In the genomic region with DNA sequence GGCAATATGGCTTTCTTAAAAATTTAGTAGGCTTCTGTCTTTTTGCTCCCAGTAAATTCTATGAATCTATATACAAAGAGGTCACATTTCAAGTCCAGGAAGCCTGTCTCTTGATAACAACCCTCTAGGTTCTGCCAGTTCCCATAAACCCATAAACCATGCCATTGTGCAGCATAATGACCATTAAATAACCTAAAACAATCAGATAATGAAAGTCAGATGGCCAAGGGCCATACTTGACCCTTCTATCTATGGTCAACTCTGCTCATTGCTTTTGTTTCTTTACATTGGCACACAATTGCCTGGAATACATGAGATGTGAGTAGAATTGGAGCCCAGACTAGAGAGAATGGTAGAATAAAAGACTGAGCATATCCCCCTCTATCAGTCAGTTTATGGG, we compare ENCODE assay signal across 19 cellular contexts.
A peak's percentile ranks its signal among the peaks of the same experiment; 100 is the strongest.
DNase-seq lines count a peak whose midpoint lies in the region; TF ChIP-seq lines count a peak whose summit lies in the region.
"Had no signal": no experiment of that assay in that cellular context is flagged by ENCODE, and none has a peak within 500 bp of the region (broad histone marks: within the 10 kb centered on the region; RNA-seq: fewer than 3 reads in every experiment).

No MANE protein-coding gene starts in this region.

- in situ Hi-C loops in mammary epithelial cell (cut with MboI; ENCODE audit: low sequenced_read_pairs in 2 of 2) = no loop called here

- TF ChIP-seq RAD21 in SK-N-SH (IDR thresholded peaks at IDR 0.05; ENCODE audit: low read length) = peak; percentile 16; the same call in 1 of the 2 replicates

- no peak overlapping the region for H3K27ac Mint-ChIP-seq in MCF 10A (ENCODE audit: low read depth, unreplicated experiment)
- no peak overlapping the region for H3K27ac Mint-ChIP-seq in endodermal cell
- H3K27ac Mint-ChIP-seq: B cell; CD4-positive, CD25-positive, alpha-beta regulatory T cell; CD8-positive, alpha-beta memory T cell; H9 had no signal

- no peaks in the 10 kb centered on the region for H3K4me1 Mint-ChIP-seq in MCF 10A (ENCODE audit: insufficient read depth, unreplicated experiment)
- H3K4me1 Mint-ChIP-seq in endodermal cell = peaks cover 10% of the 10 kb centered on the region
- H3K4me1 Mint-ChIP-seq: B cell; CD4-positive, CD25-positive, alpha-beta regulatory T cell; CD8-positive, alpha-beta memory T cell had no signal

- BruUV-seq in mammary epithelial cell (replicated peaks; lab: Mats Ljungman, UMichigan) (no TSS peak), MCF 10A (replicated peaks; lab: Mats Ljungman, UMichigan) (no TSS peak)

- no peaks in the 10 kb centered on the region for H3F3A ChIP-seq in SK-N-SH (replicated peaks; ENCODE audit: insufficient read depth)

- TF ChIP-seq CTCF in mammary epithelial cell (conservative IDR thresholded peaks at IDR 0.05 in 1 of 2, IDR thresholded peaks at IDR 0.05 in 1 of 2; ENCODE audit: extremely low read depth in 1 of 2, insufficient read depth in 1 of 2, low read depth in 1 of 2, low read length in 2 of 2) = no peak
- TF ChIP-seq CTCF in MCF 10A (IDR thresholded peaks at IDR 0.05; ENCODE audit: unreplicated experiment) = no peak
- no peak for TF ChIP-seq CTCF in SK-N-SH (IDR thresholded peaks at IDR 0.05)
- TF ChIP-seq CTCF in endodermal cell (conservative IDR thresholded peaks at IDR 0.05) = no peak

- H3K9ac ChIP-seq in mammary epithelial cell (ENCODE audit: insufficient read depth, low read length) = no peak overlapping the region
- no peak overlapping the region for H3K9ac ChIP-seq in SK-N-SH
- H3K9ac ChIP-seq in endodermal cell (ENCODE audit: extremely low read depth, low read length, poor library complexity, severe bottlenecking) = no peak overlapping the region
- H3K9ac ChIP-seq: BLaER1 treated with 17β-estradiol and CSF1 and Interleukin-3, amounts not matched to agents 10 nM and 100 nM had no signal

- DNase-seq in mammary epithelial cell (no peak), MCF 10A (ENCODE audit: unreplicated experiment) (no peak), SK-N-SH (peak; percentile 54), foreskin melanocyte (peak; percentile 12), cardiac septum (ENCODE audit: low spot score) (no peak), endodermal cell (no peak)
- no peak for DNase-seq in activated CD4-positive, CD25-positive, alpha-beta regulatory T cell (lab: John Stamatoyannopoulos, UW)
- DNase-seq: CD4-positive, CD25-positive, alpha-beta regulatory T cell; CD8-positive, alpha-beta memory T cell; COR-L47; DMS 273 treated with DMSO at 0.1 percent for 48 hours; DMS53; DND-41; EL; GOT3; H9 had no signal

- H3K27ac ChIP-seq in mammary epithelial cell (ENCODE audit: insufficient read depth, low read depth, low read length) (peak overlapping the region; percentile 31), SK-N-SH (ENCODE audit: low read depth in 2 of 2, low read length in 1 of 2) (peak overlapping the region in 1 of 2 experiments; percentile 43; a peak in 1 of 4 replicates), endodermal cell (ENCODE audit: low read depth, low read length) (no peak overlapping the region)

- H3K36me3 Mint-ChIP-seq in MCF 10A (ENCODE audit: insufficient read depth, unreplicated experiment) (no peaks in the 10 kb centered on the region), endodermal cell (ENCODE audit: low read depth) (no peaks in the 10 kb centered on the region)
- H3K36me3 Mint-ChIP-seq: CD4-positive, CD25-positive, alpha-beta regulatory T cell; CD8-positive, alpha-beta memory T cell had no signal

- H3K9me3 Mint-ChIP-seq in MCF 10A (ENCODE audit: unreplicated experiment) (no peaks in the 10 kb centered on the region), endodermal cell (no peaks in the 10 kb centered on the region)
- H3K9me3 Mint-ChIP-seq: H9 had no signal

- no peak overlapping the region for H3K4me2 ChIP-seq in mammary epithelial cell (ENCODE audit: insufficient read depth, low read depth, low read length)
- H3K4me2 ChIP-seq in SK-N-SH = no peak overlapping the region

- H3K4me1 ChIP-seq in mammary epithelial cell (ENCODE audit: insufficient read depth, low read length) = peaks cover 42% of the 10 kb centered on the region
- H3K4me1 ChIP-seq in SK-N-SH (ENCODE audit: control insufficient read depth in 1 of 2, insufficient read depth in 2 of 2, low read depth in 1 of 2, low read length in 1 of 2) = peaks cover 0 to 6% of the 10 kb centered on the region in 2 experiments; a peak in 2 of 4 replicates
- H3K4me1 ChIP-seq in endodermal cell (ENCODE audit: control insufficient read depth, insufficient read depth, low read length) = peaks cover 7% of the 10 kb centered on the region

- CTCF ChIA-PET in mammary epithelial cell (lab: Charles Lee; ENCODE audit: low non-redundant PET) (no interaction called here), MCF 10A (lab: Yijun Ruan, JAX) (no interaction called here), SK-N-SH (lab: Yijun Ruan, JAX) (interaction anchor here (1.6 kb wide), 1 partner anchor 141 kb away, joined by 4 read pairs; no protein-coding TSS in a partner anchor)

- intact Hi-C loops in mammary epithelial cell (cut with micrococcal nuclease) = no loop called here
- intact Hi-C loops in MCF 10A (cut with micrococcal nuclease) = no loop called here
- intact Hi-C loops in cardiac septum (cut with DNase I) = no loop called here

- no peaks in the 10 kb centered on the region for H3K9me2 ChIP-seq in SK-N-SH

- H3K4me3 ChIP-seq in mammary epithelial cell (replicated peaks in 1 of 3; ENCODE audit: insufficient read depth in 1 of 3, low read depth in 2 of 3, low read length in 3 of 3) (no peak overlapping the region), SK-N-SH (ENCODE audit: low read depth in 2 of 2, low read length in 1 of 2) (no peak overlapping the region), endodermal cell (ENCODE audit: low read length) (no peak overlapping the region)
- H3K4me3 ChIP-seq: BLaER1 treated with 17β-estradiol and CSF1 and Interleukin-3, amounts not matched to agents 10 nM and 100 nM; GM12878 had no signal

- no peaks in the 10 kb centered on the region for H4K20me1 ChIP-seq in mammary epithelial cell (ENCODE audit: insufficient read depth, low read length)
- no peaks in the 10 kb centered on the region for H4K20me1 ChIP-seq in SK-N-SH (ENCODE audit: insufficient read depth)
- H4K20me1 ChIP-seq: BLaER1 treated with 17β-estradiol and CSF1 and Interleukin-3, amounts not matched to agents 10 nM and 100 nM had no signal

- H3K27me3 ChIP-seq in mammary epithelial cell (ENCODE audit: insufficient read depth, low read length) (no peaks in the 10 kb centered on the region), SK-N-SH (ENCODE audit: insufficient read depth) (no peaks in the 10 kb centered on the region), endodermal cell (ENCODE audit: control insufficient read depth, insufficient read depth, low read length, poor library complexity, severe bottlenecking) (no peaks in the 10 kb centered on the region)
- H3K27me3 ChIP-seq: BLaER1 treated with 17β-estradiol and CSF1 and Interleukin-3, amounts not matched to agents 10 nM and 100 nM had no signal

- no peaks in the 10 kb centered on the region for H3K36me3 ChIP-seq in mammary epithelial cell (ENCODE audit: insufficient read depth, low read length)
- no peaks in the 10 kb centered on the region for H3K36me3 ChIP-seq in SK-N-SH (replicated peaks in 1 of 2; ENCODE audit: control insufficient read depth in 1 of 2, insufficient read depth in 2 of 2, low read length in 1 of 2)
- H3K36me3 ChIP-seq in endodermal cell (ENCODE audit: control insufficient read depth, insufficient read depth, low read length) = no peaks in the 10 kb centered on the region
- H3K36me3 ChIP-seq: BLaER1 treated with 17β-estradiol and CSF1 and Interleukin-3, amounts not matched to agents 10 nM and 100 nM had no signal

- H3K4me3 Mint-ChIP-seq in MCF 10A (ENCODE audit: unreplicated experiment) (no peak overlapping the region), endodermal cell (no peak overlapping the region)
- H3K4me3 Mint-ChIP-seq: B cell; CD4-positive, CD25-positive, alpha-beta regulatory T cell; CD8-positive, alpha-beta memory T cell; H9 had no signal

- no peaks in the 10 kb centered on the region for H3K27me3 Mint-ChIP-seq in MCF 10A (ENCODE audit: insufficient read depth, unreplicated experiment)
- H3K27me3 Mint-ChIP-seq in endodermal cell (ENCODE audit: insufficient read depth) = no peaks in the 10 kb centered on the region

- dilution Hi-C loops in mammary epithelial cell (cut with HindIII; ENCODE audit: low sequenced_read_pairs) = no loop called here

- H3K9me3 ChIP-seq in mammary epithelial cell (replicated peaks; ENCODE audit: insufficient read depth, low read length) (no peaks in the 10 kb centered on the region), SK-N-SH (no peaks in the 10 kb centered on the region), endodermal cell (ENCODE audit: control insufficient read depth, low read length) (no peaks in the 10 kb centered on the region)

- H2AFZ ChIP-seq in mammary epithelial cell (ENCODE audit: low read depth, low read length) (no peak overlapping the region), SK-N-SH (ENCODE audit: low read depth) (no peak overlapping the region)

- peak in 1 of 2 experiments; percentile 92; a peak in 2 of 4 replicates for TF ChIP-seq EP300 in SK-N-SH (IDR thresholded peaks at IDR 0.05; ENCODE audit: borderline replicate concordance in 1 of 2, low read depth in 1 of 2, low read length in 1 of 2)

- H3K79me2 ChIP-seq in mammary epithelial cell (ENCODE audit: insufficient read depth, low read length) = no peaks in the 10 kb centered on the region
- H3K79me2 ChIP-seq in SK-N-SH (ENCODE audit: insufficient read depth) = no peaks in the 10 kb centered on the region

- POLR2A ChIA-PET in MCF 10A (lab: Yijun Ruan, JAX) (no interaction called here), SK-N-SH (lab: Yijun Ruan, JAX) (no interaction called here)

TF ChIP-seq in SK-N-SH, 30 proteins besides CTCF, POLR2A, EP300 and RAD21:
- peak; percentile 81 for TF ChIP-seq GATA2 (CRISPR knock-in tag; IDR thresholded peaks at IDR 0.05)
- no peak for TF ChIP-seq NRF1 (IDR thresholded peaks at IDR 0.05; ENCODE audit: low read depth, low read length)
- TF ChIP-seq TCF12 (IDR thresholded peaks at IDR 0.05) = peak; percentile 39; the same call in 1 of the 2 replicates
- TF ChIP-seq FOXJ3 (CRISPR knock-in tag; IDR thresholded peaks at IDR 0.05) = peak; percentile 76; the same call in 1 of the 2 replicates
- TF ChIP-seq RCOR1 (IDR thresholded peaks at IDR 0.05; ENCODE audit: low read length) = peak; percentile 87
- peak; percentile 60 for TF ChIP-seq CHD2 (IDR thresholded peaks at IDR 0.05; ENCODE audit: low read length, partially characterized antibody)

Comparison
In these comparisons a context has a peak if more than half of its experiments do, and no peak if none do; other contexts are left out.
1. DNase-seq: peak in SK-N-SH (single experiment) and foreskin melanocyte (single experiment); none in mammary epithelial cell (single experiment), MCF 10A (single experiment), cardiac septum (single experiment), activated CD4-positive, CD25-positive, alpha-beta regulatory T cell (0 of 4) and endodermal cell (single experiment).